Comparison of ENCODE assay signal across 1 cellular context in genomic region chr6:16596890-16597331, GRCh38.
TF ChIP-seq lines count a peak whose summit lies in the region.

No MANE protein-coding gene starts in this region.

TF ChIP-seq in H1, 55 proteins besides CTCF, POLR2A, EP300 and RAD21:
- TF ChIP-seq TBP (IDR thresholded peaks at IDR 0.05; ENCODE audit: low read depth, low read length) (no peak), TAF1 (IDR thresholded peaks at IDR 0.05; ENCODE audit: low read depth, low read length) (no peak), BRCA1 (IDR thresholded peaks at IDR 0.05; ENCODE audit: low read depth, low read length) (no peak), USF2 (IDR thresholded peaks at IDR 0.05; ENCODE audit: low read length) (no peak), SAP30 (IDR thresholded peaks at IDR 0.05; ENCODE audit: insufficient read depth, insufficient replicate concordance, low read length) (no peak), BCL11A (IDR thresholded peaks at IDR 0.05; ENCODE audit: low read depth in 2 of 2, low read length in 2 of 2) (no peak), POLR2AphosphoS5 (IDR thresholded peaks at IDR 0.05; ENCODE audit: low read depth, low read length) (no peak), KDM1A (IDR thresholded peaks at IDR 0.05; ENCODE audit: borderline replicate concordance, low read length) (no peak), RBBP5 (IDR thresholded peaks at IDR 0.05; ENCODE audit: borderline replicate concordance, low read depth, low read length) (no peak), CBX5 (IDR thresholded peaks at IDR 0.05; ENCODE audit: low read depth, low read length) (no peak), CHD7 (IDR thresholded peaks at IDR 0.05; ENCODE audit: insufficient replicate concordance, low read length) (no peak), RNF2 (IDR thresholded peaks at IDR 0.05; ENCODE audit: borderline replicate concordance, low read depth, low read length, missing control alignments, poor library complexity, severe bottlenecking) (no peak), JUND (IDR thresholded peaks at IDR 0.05; ENCODE audit: low read length) (no peak), CBX8 (IDR thresholded peaks at IDR 0.05; ENCODE audit: borderline replicate concordance, low read depth, low read length) (no peak), CEBPB (IDR thresholded peaks at IDR 0.05; ENCODE audit: low read depth, low read length) (no peak), CHD1 (IDR thresholded peaks at IDR 0.05; ENCODE audit: low read depth, low read length) (no peak), ATF2 (IDR thresholded peaks at IDR 0.05; ENCODE audit: low read length) (no peak), EGR1 (IDR thresholded peaks at IDR 0.05; ENCODE audit: borderline replicate concordance, low read depth, low read length) (no peak)
